Comparison of ENCODE assay signal across 8 cellular contexts in genomic region chr19:9323919-9324583, GRCh38. TPM values are rescaled to one million over a fixed set of nuclear protein-coding genes. Genes with fewer than 3 reads are reported as not detected.
DNase-seq lines count a peak whose midpoint lies in the region; ATAC-seq, FAIRE-seq and TF ChIP-seq lines count a peak whose summit lies in the region.

ZNF559 (plus strand) TSS chr19:9324179; CDS start chr19:9338550, 14,371 bp downstream.

- peak in 3 of 6 experiments; percentile 32 to 39 (median 34) for TF ChIP-seq CTCF in adrenal gland (IDR thresholded peaks at IDR 0.05)
- peak in 7 of 9 donors; percentile 8 to 46 (median 26) for TF ChIP-seq CTCF in heart right ventricle (IDR thresholded peaks at IDR 0.05)
- TF ChIP-seq CTCF in progenitor cell of endocrine pancreas (IDR thresholded peaks at IDR 0.05; ENCODE audit: unreplicated experiment): peak; percentile 62
- peak; percentile 42 for TF ChIP-seq CTCF in upper lobe of right lung (IDR thresholded peaks at IDR 0.05)

- POLR2A ChIA-PET in T-cell (lab: Charles Lee): interaction anchor here (0.6 to 0.7 kb wide), 3 partner anchors 14 to 302 kb away, joined by 3 to 5 read pairs (median 4); no protein-coding TSS in a partner anchor

- DNase-seq in GM12892 (ENCODE audit: insufficient read length): peak; percentile 64
- peak; percentile 92 for DNase-seq in NCI-H1436 (lab: John Stamatoyannopoulos, UW)
- peak; percentile 91 to 99 (median 96) for DNase-seq in T-cell
- peak; percentile 93 to 97 (median 95) for DNase-seq in adrenal gland
- DNase-seq in heart right ventricle: peak; percentile 93 to 96
- peak; percentile 96 for DNase-seq in progenitor cell of endocrine pancreas (ENCODE audit: low spot score, unreplicated experiment)
- DNase-seq in upper lobe of right lung: peak; percentile 97

- H3K27ac Mint-ChIP-seq in T-cell: peak within 1 kb of the TSS; percentile 97
- H3K27ac Mint-ChIP-seq in progenitor cell of endocrine pancreas: peak within 1 kb of the TSS; percentile 98

- no peaks in the 10 kb centered on the region for H3K27me3 Mint-ChIP-seq in T-cell
- H3K27me3 Mint-ChIP-seq in progenitor cell of endocrine pancreas: no peaks in the 10 kb centered on the region

- TF ChIP-seq POLR2A in GM12892 (IDR thresholded peaks at IDR 0.05; ENCODE audit: low read depth, low read length): peak; percentile 73; the same call in 1 of the 2 replicates
- TF ChIP-seq POLR2A in adrenal gland (IDR thresholded peaks at IDR 0.05): peak in 1 of 2 donors; percentile 26

- peak within 1 kb of the TSS; percentile 84 to 95 (median 90) for H3K4me3 Mint-ChIP-seq in T-cell
- peak within 1 kb of the TSS; percentile 86 for H3K4me3 Mint-ChIP-seq in progenitor cell of endocrine pancreas (ENCODE audit: low read depth)

- ATAC-seq in HG02798 (IDR thresholded peaks at IDR 0.05; ENCODE audit: poor library complexity, unreplicated experiment) (peak; percentile 97), T-cell (replicated peaks in 1 of 4) (peak; percentile 95 to 97 (median 96)), heart right ventricle (peak; percentile 96 to 99 (median 98)), upper lobe of right lung (peak; percentile 99)

- intact Hi-C loops in adrenal gland (cut with DNase I) (no loop called here), heart right ventricle (cut with DNase I) (loop anchor here in 4 of 10 donors (1.0 to 10.0 kb wide), 5 partner anchors 15 to 862 kb away; partner anchors contain the start of genes ZNF266 (in 2 of the 4), ZNF121 (in 1 of the 4) and ZNF699 (in 1 of the 4)), upper lobe of right lung (cut with DNase I) (no loop called here)

- CTCF ChIA-PET in T-cell (lab: Charles Lee): interaction anchor here (0.6 to 1.0 kb wide), 6 partner anchors 10 to 260 kb away, joined by 3 to 11 read pairs (median 4); partner anchors contain the start of gene ZNF266 (in 1 of the 2)

- peak within 1 kb of the TSS; percentile 69 to 95 (median 91) for H3K27ac ChIP-seq in adrenal gland
- peak within 1 kb of the TSS; percentile 61 to 93 (median 90) for H3K27ac ChIP-seq in heart right ventricle
- H3K27ac ChIP-seq in upper lobe of right lung: peak within 1 kb of the TSS; percentile 92

- H3K9me3 Mint-ChIP-seq in T-cell: peaks cover 0 to 34% (median 22%) of the 10 kb centered on the region in 3 donors
- peaks cover 45% of the 10 kb centered on the region for H3K9me3 Mint-ChIP-seq in progenitor cell of endocrine pancreas (ENCODE audit: low read depth)

- WGBS in adrenal gland, 4 donors: 0 to 1% (median 1%) methylated on average over 11 to 48 of the region's 48 CpGs
- WGBS in heart right ventricle, 2 donors: 1% methylated on average over 48 of the region's 48 CpGs

- peak; percentile 88 for FAIRE-seq in GM12892 (lab: Jason Lieb, UNC)

- no peaks in the 10 kb centered on the region for H3K27me3 ChIP-seq in adrenal gland
- no peaks in the 10 kb centered on the region for H3K27me3 ChIP-seq in heart right ventricle
- H3K27me3 ChIP-seq in upper lobe of right lung: no peaks in the 10 kb centered on the region

- H3K36me3 Mint-ChIP-seq in T-cell (peaks cover 40% of the 10 kb centered on the region), progenitor cell of endocrine pancreas (ENCODE audit: insufficient read depth) (peaks cover 50% of the 10 kb centered on the region)

- H3K4me1 Mint-ChIP-seq in T-cell: peaks cover 29 to 33% (median 31%) of the 10 kb centered on the region in 3 donors
- no peaks in the 10 kb centered on the region for H3K4me1 Mint-ChIP-seq in progenitor cell of endocrine pancreas (ENCODE audit: low read depth)

- H3K4me3 ChIP-seq in adrenal gland: peak within 1 kb of the TSS; percentile 18 to 73 (median 64)
- H3K4me3 ChIP-seq in heart right ventricle: peak within 1 kb of the TSS; percentile 57 to 92 (median 74)
- H3K4me3 ChIP-seq in upper lobe of right lung: peak within 1 kb of the TSS; percentile 95

- H3K4me1 ChIP-seq in adrenal gland (replicated peaks in 1 of 2): peaks cover 0 to 5% of the 10 kb centered on the region in 2 donors
- H3K4me1 ChIP-seq in heart right ventricle: peaks cover 0 to 22% (median 6%) of the 10 kb centered on the region in 9 donors
- H3K4me1 ChIP-seq in upper lobe of right lung: peaks cover 6% of the 10 kb centered on the region

- H3K36me3 ChIP-seq in adrenal gland (replicated peaks in 1 of 2) (no peaks in the 10 kb centered on the region), heart right ventricle (peaks cover 0 to 41% (median 12%) of the 10 kb centered on the region in 9 donors), upper lobe of right lung (no peaks in the 10 kb centered on the region)

- peaks cover 0 to 27% (median 0%) of the 10 kb centered on the region in 3 donors for H3K9me3 ChIP-seq in adrenal gland (replicated peaks in 1 of 3)
- peaks cover 0 to 64% (median 26%) of the 10 kb centered on the region in 11 donors for H3K9me3 ChIP-seq in heart right ventricle
- peaks cover 23% of the 10 kb centered on the region for H3K9me3 ChIP-seq in upper lobe of right lung

RNA-seq across cellular contexts. Expression of gene ZNF559, which starts in this region (rescaled TPM):
- polyA plus RNA-seq in GM12892 (2012; ENCODE audit: missing spikeins): 9.3 TPM
- total RNA-seq in T-cell (10 to 100 TPM; 14.5 to 41.1 (median 34.7) TPM), adrenal gland (10 to 100 TPM in 7 of 8 donors, 1 to 10 TPM in 1; 6.5 to 28.5 (median 20.6) TPM), heart right ventricle (10 to 100 TPM in 9 of 10 donors, 1 to 10 TPM in 1; 9.8 to 21.2 (median 17.5) TPM), progenitor cell of endocrine pancreas (42.4 and 42.5 TPM in 2 replicates), upper lobe of right lung (21.2 TPM)
- polyA plus RNA-seq in adrenal gland (10 to 100 TPM; 18.4 to 69.4 (median 26.1) TPM), heart right ventricle (10 to 100 TPM; 13.1 to 42.8 TPM)

Comparison
In these comparisons a context has a peak if more than half of its experiments do, and no peak if none do; other contexts are left out.
1. Peak in every context shown above with its lines: DNase-seq, ATAC-seq, H3K4me3 ChIP-seq and H3K27ac ChIP-seq.